28 cellular contexts compared by ENCODE assay signal in genomic region chr7:278081-278480, GRCh38. TPM values are rescaled to one million over a fixed set of nuclear protein-coding genes. Genes with fewer than 3 reads are reported as not detected.
DNase-seq lines count a peak whose midpoint lies in the region; ATAC-seq, FAIRE-seq and TF ChIP-seq lines count a peak whose summit lies in the region.
"Had no signal": no experiment of that assay in that cellular context is flagged by ENCODE, and none has a peak within 500 bp of the region (broad histone marks: within the 10 kb centered on the region; RNA-seq: fewer than 3 reads in every experiment).

No MANE protein-coding gene starts in this region.

- dilution Hi-C loops in keratinocyte (cut with MboI; ENCODE audit: extremely low pct_ligation_motif_present, low sequenced_read_pairs): no loop called here

- H3K36me3 ChIP-seq in RWPE2 (ENCODE audit: low read depth) (no peaks in the 10 kb centered on the region), keratinocyte (ENCODE audit: control insufficient read depth in 2 of 2, extremely low read depth in 1 of 2, insufficient read depth in 2 of 2, low read length in 2 of 2) (no peaks in the 10 kb centered on the region), spleen (no peaks in the 10 kb centered on the region)
- H3K36me3 ChIP-seq in effector memory CD4-positive, alpha-beta T cell (ENCODE audit: control insufficient read depth, insufficient read depth, low read length): no peaks in the 10 kb centered on the region
- H3K36me3 ChIP-seq: BE2C, HAP-1 had no signal

- no peaks in the 10 kb centered on the region for H3K9me1 ChIP-seq in keratinocyte (ENCODE audit: control insufficient read depth, extremely low read depth, insufficient read depth, low read length)

- no peak overlapping the region for H3K27ac ChIP-seq in RWPE2 (ENCODE audit: poor library complexity, severe bottlenecking)
- H3K27ac ChIP-seq in keratinocyte (ENCODE audit: control insufficient read depth, insufficient read depth, low read length): no peak overlapping the region
- no peak overlapping the region for H3K27ac ChIP-seq in spleen
- H3K27ac ChIP-seq in effector memory CD4-positive, alpha-beta T cell (ENCODE audit: insufficient read depth, low read length, poor library complexity, severe bottlenecking): no peak overlapping the region
- H3K27ac ChIP-seq: A549; BLaER1 treated with 17β-estradiol and CSF1 and Interleukin-3, amounts not matched to agents 10 nM and 100 nM had no signal

- H3K4me1 Mint-ChIP-seq in natural killer cell treated with Interleukin-12 subunit alpha and Interleukin-12 subunit beta and Interleukin-15 and Interleukin-18, amount 100 ng/mL, for 72 hours (ENCODE audit: low read depth in 2 of 2): no peaks in the 10 kb centered on the region
- H3K4me1 Mint-ChIP-seq in natural killer cell: no peaks in the 10 kb centered on the region
- H3K4me1 Mint-ChIP-seq: CD8-positive, alpha-beta memory T cell had no signal

- peaks cover 4% of the 10 kb centered on the region for H3K9me3 Mint-ChIP-seq in natural killer cell treated with Interleukin-12 subunit alpha and Interleukin-12 subunit beta and Interleukin-15 and Interleukin-18, amount 100 ng/mL, for 72 hours
- H3K9me3 Mint-ChIP-seq in natural killer cell: peaks cover 3% of the 10 kb centered on the region in 2 donors

- peaks cover 21 to 24% of the 10 kb centered on the region in 2 donors for H3K27me3 Mint-ChIP-seq in natural killer cell treated with Interleukin-12 subunit alpha and Interleukin-12 subunit beta and Interleukin-15 and Interleukin-18, amount 100 ng/mL, for 72 hours
- H3K27me3 Mint-ChIP-seq in natural killer cell (ENCODE audit: low read depth in 2 of 2): peaks cover 19 to 23% of the 10 kb centered on the region in 2 donors

- H2AFZ ChIP-seq in keratinocyte (ENCODE audit: control insufficient read depth, low read length): no peak overlapping the region

- peak; percentile 56 for FAIRE-seq in keratinocyte (lab: Jason Lieb, UNC)
- FAIRE-seq: A549, D721Med, GM12878, GM18507, H54 had no signal

- TF ChIP-seq POLR2A in spleen (IDR thresholded peaks at IDR 0.05): no peak

- H4K20me1 ChIP-seq in keratinocyte (ENCODE audit: control insufficient read depth, extremely low read depth, insufficient read depth, low read length): no peaks in the 10 kb centered on the region
- H4K20me1 ChIP-seq: BLaER1 treated with 17β-estradiol and CSF1 and Interleukin-3, amounts not matched to agents 10 nM and 100 nM had no signal

- no peaks in the 10 kb centered on the region for H3K27me3 ChIP-seq in RWPE2 (ENCODE audit: insufficient read depth, poor library complexity, severe bottlenecking)
- peaks cover 8% of the 10 kb centered on the region for H3K27me3 ChIP-seq in keratinocyte (ENCODE audit: control insufficient read depth, extremely low read depth, insufficient read depth, low read length)
- H3K27me3 ChIP-seq in spleen (replicated peaks in 1 of 7): peaks cover 0 to 30% (median 0%) of the 10 kb centered on the region in 7 donors
- no peaks in the 10 kb centered on the region for H3K27me3 ChIP-seq in effector memory CD4-positive, alpha-beta T cell (replicated peaks; ENCODE audit: control insufficient read depth, insufficient read depth, low read length, poor library complexity, severe bottlenecking)
- H3K27me3 ChIP-seq: BE2C; BLaER1 treated with 17β-estradiol and CSF1 and Interleukin-3, amounts not matched to agents 10 nM and 100 nM had no signal

- H3K9me3 ChIP-seq in RWPE2 (ENCODE audit: severe bottlenecking) (no peaks in the 10 kb centered on the region), keratinocyte (ENCODE audit: control insufficient read depth, low read depth, low read length) (peaks cover 3% of the 10 kb centered on the region), spleen (peaks cover 3 to 49% (median 37%) of the 10 kb centered on the region in 8 donors)
- H3K9me3 ChIP-seq in effector memory CD4-positive, alpha-beta T cell (ENCODE audit: control insufficient read depth, low read length): no peaks in the 10 kb centered on the region
- H3K9me3 ChIP-seq: BE2C, HAP-1 had no signal

- no peaks in the 10 kb centered on the region for H3K36me3 Mint-ChIP-seq in natural killer cell treated with Interleukin-12 subunit alpha and Interleukin-12 subunit beta and Interleukin-15 and Interleukin-18, amount 100 ng/mL, for 72 hours
- peaks cover 17% of the 10 kb centered on the region for H3K36me3 Mint-ChIP-seq in natural killer cell
- H3K36me3 Mint-ChIP-seq: CD14-positive monocyte; CD8-positive, alpha-beta memory T cell had no signal

- ATAC-seq in natural killer cell treated with Interleukin-12 subunit alpha and Interleukin-12 subunit beta and Interleukin-15 and Interleukin-18, amount 100 ng/mL, for 72 hours: no peak
- ATAC-seq in natural killer cell (no peak), RWPE2 (ENCODE audit: low read depth) (no peak), HG02588 (IDR thresholded peaks at IDR 0.05; ENCODE audit: unreplicated experiment) (no peak), HG02759 (IDR thresholded peaks at IDR 0.05; ENCODE audit: unreplicated experiment) (no peak)
- ATAC-seq: A549, GM12878 had no signal

- no peak overlapping the region for H3K27ac Mint-ChIP-seq in natural killer cell treated with Interleukin-12 subunit alpha and Interleukin-12 subunit beta and Interleukin-15 and Interleukin-18, amount 100 ng/mL, for 72 hours
- H3K27ac Mint-ChIP-seq in natural killer cell: no peak overlapping the region
- H3K27ac Mint-ChIP-seq: CD14-positive monocyte; CD4-positive, alpha-beta T cell; CD8-positive, alpha-beta memory T cell; HFFc6 had no signal

- H3K4me3 Mint-ChIP-seq in natural killer cell treated with Interleukin-12 subunit alpha and Interleukin-12 subunit beta and Interleukin-15 and Interleukin-18, amount 100 ng/mL, for 72 hours: no peak overlapping the region
- no peak overlapping the region for H3K4me3 Mint-ChIP-seq in natural killer cell
- H3K4me3 Mint-ChIP-seq: CD14-positive monocyte; CD4-positive, alpha-beta T cell; CD8-positive, alpha-beta memory T cell; HFFc6 had no signal

- no peak overlapping the region for H3K4me2 ChIP-seq in keratinocyte (ENCODE audit: control insufficient read depth, extremely low read depth, insufficient read depth, low read depth, low read length)
- H3K4me2 ChIP-seq: A549; BLaER1 treated with 17β-estradiol and CSF1 and Interleukin-3, amounts not matched to agents 10 nM and 100 nM had no signal

- no peaks in the 10 kb centered on the region for H3K4me1 ChIP-seq in RWPE2 (ENCODE audit: insufficient read depth, poor library complexity, severe bottlenecking)
- no peaks in the 10 kb centered on the region for H3K4me1 ChIP-seq in keratinocyte (ENCODE audit: control insufficient read depth, extremely low read depth, insufficient read depth, low read length)
- no peaks in the 10 kb centered on the region for H3K4me1 ChIP-seq in spleen
- no peaks in the 10 kb centered on the region for H3K4me1 ChIP-seq in effector memory CD4-positive, alpha-beta T cell (ENCODE audit: control insufficient read depth, insufficient read depth, low read length, poor library complexity, severe bottlenecking)
- H3K4me1 ChIP-seq: A549, BE2C, HAP-1 had no signal

- TF ChIP-seq CTCF in natural killer cell (IDR thresholded peaks at IDR 0.05) (no peak), RWPE2 (IDR thresholded peaks at IDR 0.05; ENCODE audit: poor library complexity, severe bottlenecking) (no peak), keratinocyte (optimal IDR thresholded peaks at IDR 0.05 in 1 of 3, IDR thresholded peaks at IDR 0.05 in 1 of 3, conservative IDR thresholded peaks at IDR 0.05 in 1 of 3; ENCODE audit: extremely low read depth in 1 of 3, insufficient read depth in 2 of 3, low read length in 3 of 3) (no peak), spleen (IDR thresholded peaks at IDR 0.05 in 8 of 11, conservative IDR thresholded peaks at IDR 0.05 in 3 of 11) (no peak)

- DNase-seq in natural killer cell treated with Interleukin-12 subunit alpha and Interleukin-12 subunit beta and Interleukin-15 and Interleukin-18, amount 100 ng/mL, for 72 hours (ENCODE audit: low spot score): peak; percentile 18
- DNase-seq in natural killer cell: no peak
- DNase-seq in RWPE2 (ENCODE audit: low spot score): peak; percentile 30
- DNase-seq in keratinocyte (ENCODE audit: low read depth, low spot score): no peak
- peak; percentile 28 for DNase-seq in spleen
- DNase-seq in effector memory CD4-positive, alpha-beta T cell: no peak
- DNase-seq: 8988T; ACHN; AML-193; BE2C; CD4-positive, alpha-beta T cell; CD8-positive, alpha-beta memory T cell; DMS 273 treated with DMSO at 0.1 percent for 48 hours; DMS79; EL; GDM1; GOT3; HFFc6 had no signal

- H3K79me2 ChIP-seq in keratinocyte (ENCODE audit: control insufficient read depth, insufficient read depth, low read length): no peaks in the 10 kb centered on the region

- H3K9ac ChIP-seq in keratinocyte (ENCODE audit: control insufficient read depth, extremely low read depth, insufficient read depth, low read length): no peak overlapping the region
- H3K9ac ChIP-seq: BLaER1 treated with 17β-estradiol and CSF1 and Interleukin-3, amounts not matched to agents 10 nM and 100 nM had no signal

- no peak overlapping the region for H3K4me3 ChIP-seq in RWPE2 (ENCODE audit: severe bottlenecking)
- no peak overlapping the region for H3K4me3 ChIP-seq in keratinocyte (ENCODE audit: control insufficient read depth in 2 of 3, extremely low read depth in 1 of 3, insufficient read depth in 2 of 3, low read depth in 1 of 3, low read length in 3 of 3)
- no peak overlapping the region for H3K4me3 ChIP-seq in spleen
- H3K4me3 ChIP-seq in effector memory CD4-positive, alpha-beta T cell (ENCODE audit: insufficient read depth, low read depth, low read length, poor library complexity, severe bottlenecking): no peak overlapping the region
- H3K4me3 ChIP-seq: A549; BLaER1 treated with 17β-estradiol and CSF1 and Interleukin-3, amounts not matched to agents 10 nM and 100 nM; GM12878; HAP-1 had no signal

- intact Hi-C loops in natural killer cell (cut with micrococcal nuclease): no loop called here
- intact Hi-C loops in spleen (cut with DNase I; ENCODE audit: low total_unique reads): no loop called here

- 77 to 89% (median 83%) methylated on average over 5 of the region's 5 CpGs for WGBS in spleen, 5 donors

RNA-seq across cellular contexts. Expression of gene FOXL3, which starts 11.9 kb away (rescaled TPM):
- not detected for total RNA-seq in natural killer cell treated with Interleukin-12 subunit alpha and Interleukin-12 subunit beta and Interleukin-15 and Interleukin-18, amount 100 ng/mL, for 72 hours
- total RNA-seq in natural killer cell: not detected
- not detected in 3 replicates for polyA plus RNA-seq in keratinocyte
- polyA plus RNA-seq in keratinocyte (2011; ENCODE audit: low read depth): not detected
- polyA plus RNA-seq in keratinocyte (2011; cell fraction: cytosol; rRNA removed): not detected in 2 replicates
- polyA plus RNA-seq in keratinocyte (2011; cell fraction: nucleus; rRNA removed): not detected in 2 replicates
- polyA plus RNA-seq in keratinocyte (2012; ENCODE audit: low replicate concordance): not detected in 2 replicates
- polyA minus RNA-seq in keratinocyte: not detected in 3 replicates
- polyA minus RNA-seq in keratinocyte (2011; cell fraction: cytosol; rRNA and poly(A)+ RNA removed): not detected
- polyA minus RNA-seq in keratinocyte (2011; cell fraction: nucleus; rRNA and poly(A)+ RNA removed): not detected in 2 replicates
- total RNA-seq in spleen: not detected
- polyA plus RNA-seq in spleen: not detected
- total RNA-seq: CD4-positive, alpha-beta T cell; CD8-positive, alpha-beta memory T cell; GM12878; HFFc6 had no signal
- polyA plus RNA-seq: A549; CD14-positive monocyte; CD8-positive, alpha-beta memory T cell; GM12878 had no signal

Comparison
In these comparisons a context has a peak if more than half of its experiments do, and no peak if none do; other contexts are left out.
1. DNase-seq: peak in natural killer cell treated with Interleukin-12 subunit alpha and Interleukin-12 subunit beta and Interleukin-15 and Interleukin-18, amount 100 ng/mL, for 72 hours (single experiment), RWPE2 (single experiment) and spleen (single experiment); none in natural killer cell (single experiment), keratinocyte (single experiment) and effector memory CD4-positive, alpha-beta T cell (0 of 3).